8 cellular contexts compared by ENCODE assay signal in genomic region chr13:27379694-27380596, GRCh38. TPM values are rescaled to one million over a fixed set of nuclear protein-coding genes. Genes with fewer than 3 reads are reported as not detected.
DNase-seq lines count a peak whose midpoint lies in the region; ATAC-seq and TF ChIP-seq lines count a peak whose summit lies in the region.

No MANE protein-coding gene starts in this region.

- H3K36me3 Mint-ChIP-seq in brain = no peaks in the 10 kb centered on the region

- TF ChIP-seq CTCF in brain (conservative IDR thresholded peaks at IDR 0.05) = peak; percentile 66 to 72

- peaks cover 0 to 5% (median 0%) of the 10 kb centered on the region in 5 experiments for H3K9me3 Mint-ChIP-seq in brain

- ATAC-seq in HG03378 (IDR thresholded peaks at IDR 0.05; ENCODE audit: unreplicated experiment) (no peak), GM18909 (IDR thresholded peaks at IDR 0.05; ENCODE audit: poor library complexity, unreplicated experiment) (no peak)

- H3K4me1 Mint-ChIP-seq in brain = peaks cover 19% of the 10 kb centered on the region

- H3K27ac Mint-ChIP-seq in brain = no peak overlapping the region

- H3K4me3 Mint-ChIP-seq in brain = no peak overlapping the region

- peaks cover 16% of the 10 kb centered on the region for H3K27me3 Mint-ChIP-seq in brain

- DNase-seq in GF-D8 (lab: John Stamatoyannopoulos, UW) (peak; percentile 63), MV-4-11 (lab: John Stamatoyannopoulos, UW) (peak; percentile 64), T-helper 2 cell (peak in 3 of 5 experiments; percentile 19 to 61 (median 30)), left kidney (ENCODE audit: low read depth, low spot score) (peak; percentile 82)
- DNase-seq in stimulated activated CD4-positive, alpha-beta T cell treated with anti-CD3 and anti-CD28 coated beads, TNF-alpha, amount 100 ng/mL, for 4 hours (ENCODE audit: low read depth in 3 of 3) = peak; percentile 11 to 22 (median 13)

RNA-seq across cellular contexts. Expression of gene GTF3A, which starts 44.5 kb away (rescaled TPM):
- polyA plus RNA-seq in brain (ENCODE audit: insufficient read depth, low read depth, low replicate concordance) = 116 TPM

Comparison
In these comparisons a context has a peak if more than half of its experiments do, and no peak if none do; other contexts are left out.
1. DNase-seq: peak in every context shown above with its lines; median percentile 82 in left kidney; 64 in MV-4-11; 63 in GF-D8; 30 in T-helper 2 cell; 13 in stimulated activated CD4-positive, alpha-beta T cell treated with anti-CD3 and anti-CD28 coated beads, TNF-alpha, amount 100 ng/mL, for 4 hours.